ENCODE assay signal across 25 cellular contexts in the genomic region with DNA sequence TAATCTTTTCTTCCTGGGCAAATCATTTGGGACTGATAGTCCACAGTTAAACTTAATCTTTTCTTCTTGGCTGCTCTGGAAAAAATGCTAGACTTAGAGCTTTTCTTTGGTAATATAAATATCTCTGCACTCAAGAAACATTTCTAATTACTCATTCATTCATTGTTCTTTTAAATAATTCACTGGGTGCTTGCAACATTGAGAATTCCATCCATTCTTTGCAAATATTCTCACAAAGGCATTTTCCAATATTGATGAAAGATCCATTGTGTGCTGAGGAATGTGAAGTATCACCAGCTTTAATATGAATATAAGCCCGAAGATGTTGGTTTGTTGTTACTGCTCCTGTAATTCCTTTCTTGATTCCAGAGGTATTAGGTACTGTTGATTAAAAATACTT. TPM values are rescaled to one million over a fixed set of nuclear protein-coding genes. Genes with fewer than 3 reads are reported as not detected.
DNase-seq lines count a peak whose midpoint lies in the region; ATAC-seq and TF ChIP-seq lines count a peak whose summit lies in the region.
"Had no signal": no experiment of that assay in that cellular context is flagged by ENCODE, and none has a peak within 500 bp of the region (broad histone marks: within the 10 kb centered on the region; RNA-seq: fewer than 3 reads in every experiment).

No MANE protein-coding gene starts in this region.

- H3K27me3 ChIP-seq in body of pancreas = no peaks in the 10 kb centered on the region
- H3K27me3 ChIP-seq: neutrophil, SJCRH30, spleen had no signal

- no peaks in the 10 kb centered on the region for H3K36me3 ChIP-seq in body of pancreas (replicated peaks in 1 of 2; ENCODE audit: insufficient read depth in 1 of 2, low read depth in 2 of 2)
- H3K36me3 ChIP-seq: SJCRH30 had no signal

- 23 to 36% methylated on average over 1 of the region's 1 CpG for WGBS in body of pancreas, 2 donors

- DNase-seq in AG20443 (ENCODE audit: low spot score) (peak; percentile 47), HS-27A (ENCODE audit: low read depth) (peak; percentile 9), body of pancreas (no peak), kidney tubule cell (ENCODE audit: low spot score) (peak; percentile 7), NCI-H1048 (lab: John Stamatoyannopoulos, UW) (no peak), sciatic nerve (ENCODE audit: low spot score) (no peak)
- DNase-seq: activated B cell treated with CpG ODN at 0.5 μM for 24 hours; activated CD4-positive, alpha-beta memory T cell treated with anti-CD3 and anti-CD28 coated beads for 36 hours; activated gamma-delta T cell; activated T-cell treated with anti-CD3 and anti-CD28 coated beads for 4 hours; AML-193; amniotic stem cell; CD8-positive, alpha-beta memory T cell; NCI-H2081 treated with DMSO at 0.1 percent for 48 hours; PC-9; SJCRH30; spleen; stimulated activated CD4-positive, alpha-beta T cell treated with anti-CD3 and anti-CD28 coated beads, Interleukin-4, amount 100 ng/mL, for 24 hours; stimulated activated naive CD4-positive, alpha-beta T cell treated with Interleukin-2 at 50 U/mL for 16 hours had no signal

- peak overlapping the region in 2 of 4 donors; percentile 9 to 36 for H3K27ac ChIP-seq in body of pancreas
- H3K27ac ChIP-seq: epithelial cell of prostate, neutrophil, PC-9, SJCRH30, spleen, thoracic aorta had no signal

- peak; percentile 45 for ATAC-seq in body of pancreas
- no peak for ATAC-seq in HG02884 (IDR thresholded peaks at IDR 0.05; ENCODE audit: unreplicated experiment)
- no peak for ATAC-seq in HG03521 (IDR thresholded peaks at IDR 0.05; ENCODE audit: unreplicated experiment)
- ATAC-seq in sciatic nerve = no peak
- ATAC-seq: GM12878 had no signal

- TF ChIP-seq POLR2A in body of pancreas (IDR thresholded peaks at IDR 0.05) = no peak

- H3K4me1 ChIP-seq in body of pancreas = no peaks in the 10 kb centered on the region
- H3K4me1 ChIP-seq: spleen had no signal

- intact Hi-C loops in body of pancreas (cut with DNase I) = no loop called here
- intact Hi-C loops in sciatic nerve (cut with DNase I) = no loop called here

- H3K4me3 ChIP-seq in body of pancreas = no peak overlapping the region
- H3K4me3 ChIP-seq: GM12878, PC-9, SJCRH30, spleen, thoracic aorta had no signal

- no peaks in the 10 kb centered on the region for H3K9me3 ChIP-seq in body of pancreas
- H3K9me3 ChIP-seq: neutrophil, SJCRH30, spleen, thoracic aorta had no signal

- no peak for TF ChIP-seq CTCF in body of pancreas (IDR thresholded peaks at IDR 0.05)

RNA-seq across cellular contexts. Expression of gene AKAP7, which starts 38.4 kb away (rescaled TPM):
- total RNA-seq in body of pancreas = 10 to 100 TPM; 57.6 to 66.9 TPM
- 31.8 TPM for total RNA-seq in sciatic nerve

Comparison
In these comparisons a context has a peak if more than half of its experiments do, and no peak if none do; other contexts are left out.
1. DNase-seq: peak in AG20443 (single experiment), HS-27A (single experiment) and kidney tubule cell (single experiment); none in body of pancreas (0 of 4), NCI-H1048 (single experiment) and sciatic nerve (single experiment).